8 cellular contexts compared by ENCODE assay signal in the genomic region with DNA sequence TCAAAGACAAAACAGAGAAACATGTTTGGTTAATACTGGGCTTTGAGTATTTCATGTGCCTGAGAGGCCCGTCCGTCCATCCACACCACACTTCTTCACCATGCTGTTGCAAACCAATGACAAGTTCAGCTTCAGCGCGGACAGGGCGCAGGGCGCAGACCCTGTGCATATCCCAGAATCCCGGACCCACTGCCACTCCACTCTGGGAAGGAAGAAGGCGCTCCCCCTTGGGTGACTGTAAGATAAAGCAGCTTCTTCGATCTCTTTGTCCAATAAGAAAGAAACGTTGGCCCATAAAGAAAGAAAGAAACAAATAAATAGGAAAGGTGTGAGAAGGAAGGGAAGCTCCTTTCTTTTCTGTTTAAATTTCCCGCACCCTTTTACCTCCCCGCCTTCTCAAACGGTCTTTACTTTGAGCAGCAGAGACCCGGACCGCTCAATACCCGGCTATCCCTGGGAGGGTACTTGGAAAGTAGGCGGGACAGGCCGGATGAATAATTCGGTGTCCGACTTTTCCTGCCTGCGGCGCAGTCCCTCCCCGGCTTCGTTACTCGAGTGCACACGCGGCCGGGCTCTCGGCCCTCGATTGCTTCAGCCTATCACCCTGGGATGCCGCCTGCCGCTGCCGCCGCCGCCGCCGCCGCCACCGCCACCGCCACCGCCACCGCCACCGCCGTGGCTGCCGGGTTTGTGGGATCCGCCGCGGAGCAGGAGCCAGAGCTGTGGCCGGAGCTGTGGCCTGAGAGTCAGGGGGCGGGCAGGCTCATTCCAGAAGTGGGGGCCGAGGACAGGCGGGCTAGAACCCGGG. TPM values are rescaled to one million over a fixed set of nuclear protein-coding genes. Genes with fewer than 3 reads are reported as not detected.
DNase-seq lines count a peak whose midpoint lies in the region; ATAC-seq and TF ChIP-seq lines count a peak whose summit lies in the region.

No MANE protein-coding gene starts in this region.

- under 1% methylated on average over 35 of the region's 53 CpGs for WGBS in esophagus muscularis mucosa

- H3K27ac ChIP-seq in BLaER1: no peak overlapping the region; the same call in 1 of the 2 replicates
- H3K27ac ChIP-seq in esophagus muscularis mucosa (replicated peaks in 1 of 4): peak overlapping the region; percentile 84 to 94 (median 90)

- TF ChIP-seq POLR2A in esophagus muscularis mucosa (IDR thresholded peaks at IDR 0.05; ENCODE audit: low read depth): no peak

- intact Hi-C loops in esophagus muscularis mucosa (cut with DNase I): loop anchor here (10.0 kb wide), 1 partner anchor 191 kb away; no protein-coding TSS in a partner anchor

- ATAC-seq in HG03196 (IDR thresholded peaks at IDR 0.05; ENCODE audit: unreplicated experiment): peak; percentile 88

- H3K9me3 ChIP-seq in BLaER1 (no peaks in the 10 kb centered on the region), esophagus muscularis mucosa (no peaks in the 10 kb centered on the region)

- TF ChIP-seq CTCF in esophagus muscularis mucosa (IDR thresholded peaks at IDR 0.05): peak in 1 of 3 experiments; percentile 2

- H3K36me3 ChIP-seq in BLaER1: no peaks in the 10 kb centered on the region
- no peaks in the 10 kb centered on the region for H3K36me3 ChIP-seq in esophagus muscularis mucosa

- peak overlapping the region; percentile 75 for H3K9ac ChIP-seq in BLaER1

- DNase-seq in GM19238 (ENCODE audit: insufficient read length, low spot score) (peak; percentile 81), NCI-H446 (lab: John Stamatoyannopoulos, UW) (peak; percentile 93 to 98), esophagus muscularis mucosa (ENCODE audit: extremely low spot score) (peak; percentile 97), middle frontal gyrus (ENCODE audit: extremely low spot score, low spot score) (peak; percentile 87)
- DNase-seq in activated CD8-positive, alpha-beta memory T cell treated with anti-CD3 and anti-CD28 coated beads for 24 hours: peak; percentile 66
- DNase-seq in stimulated activated CD8-positive, alpha-beta memory T cell treated with anti-CD3 and anti-CD28 coated beads, Interleukin-7, amount 100 ng/mL, for 48 hours (ENCODE audit: extremely low read depth in 1 of 2, low read depth in 1 of 2): peak; percentile 1 to 24

- H3K4me2 ChIP-seq in BLaER1: peak overlapping the region; percentile 90

- TF ChIP-seq EP300 in esophagus muscularis mucosa (IDR thresholded peaks at IDR 0.05): no peak

- H4K20me1 ChIP-seq in BLaER1: no peaks in the 10 kb centered on the region

- H3K4me3 ChIP-seq in BLaER1 (peak overlapping the region; percentile 94), esophagus muscularis mucosa (peak overlapping the region; percentile 79 to 92 (median 84))

- H3K27me3 ChIP-seq in BLaER1 (peaks cover 23% of the 10 kb centered on the region), esophagus muscularis mucosa (no peaks in the 10 kb centered on the region)

- H3K4me1 ChIP-seq in BLaER1 (peaks cover 16% of the 10 kb centered on the region), esophagus muscularis mucosa (peaks cover 16 to 37% (median 28%) of the 10 kb centered on the region in 4 donors)

RNA-seq across cellular contexts. Expression of gene RASAL2, which starts 0.6 kb away (rescaled TPM):
- 10 to 100 TPM; 11.6 to 30.0 (median 22.3) TPM for total RNA-seq in esophagus muscularis mucosa

Comparison
In these comparisons a context has a peak if more than half of its experiments do, and no peak if none do; other contexts are left out.
1. DNase-seq: peak in every context shown above with its lines; median percentile 97 in esophagus muscularis mucosa; 96 in NCI-H446; 87 in middle frontal gyrus; 81 in GM19238; 66 in activated CD8-positive, alpha-beta memory T cell treated with anti-CD3 and anti-CD28 coated beads for 24 hours; 12 in stimulated activated CD8-positive, alpha-beta memory T cell treated with anti-CD3 and anti-CD28 coated beads, Interleukin-7, amount 100 ng/mL, for 48 hours.